Comparison of ENCODE assay signal across 27 cellular contexts in genomic region chr5:175816348-175816747, GRCh38. TPM values are rescaled to one million over a fixed set of nuclear protein-coding genes. Genes with fewer than 3 reads are reported as not detected.
DNase-seq lines count a peak whose midpoint lies in the region; ATAC-seq and TF ChIP-seq lines count a peak whose summit lies in the region.
"Had no signal": no experiment of that assay in that cellular context is flagged by ENCODE, and none has a peak within 500 bp of the region (broad histone marks: within the 10 kb centered on the region; RNA-seq: fewer than 3 reads in every experiment).

No MANE protein-coding gene starts in this region.

- no peak overlapping the region for H3K9ac ChIP-seq in Karpas-422 (ENCODE audit: low read length)
- no peak overlapping the region for H3K9ac ChIP-seq in mammary epithelial cell (ENCODE audit: insufficient read depth, low read length)
- H3K9ac ChIP-seq: GM23248 had no signal

- no peak for ATAC-seq in activated naive CD4-positive, alpha-beta T cell treated with anti-CD3 and anti-CD28 coated beads, Interleukin-2, amount 50 U/mL, for 72 hours
- ATAC-seq in CD4-positive, alpha-beta T cell (ENCODE audit: poor library complexity), result no peak
- no peak for ATAC-seq in GM18907 (IDR thresholded peaks at IDR 0.05; ENCODE audit: unreplicated experiment)
- ATAC-seq: Panc1 had no signal

- H3K27me3 Mint-ChIP-seq in activated naive CD4-positive, alpha-beta T cell treated with anti-CD3 and anti-CD28 coated beads, Interleukin-2, amount 10 ng/mL, durations not matched to agents 7 days and 5 days, result peaks cover 23% of the 10 kb centered on the region
- peaks cover 28% of the 10 kb centered on the region for H3K27me3 Mint-ChIP-seq in CD4-positive, alpha-beta T cell
- peaks cover 3% of the 10 kb centered on the region for H3K27me3 Mint-ChIP-seq in glutamatergic neuron (ENCODE audit: unreplicated experiment)

- intact Hi-C loops in mammary epithelial cell (cut with micrococcal nuclease), result no loop called here
- intact Hi-C loops in CD4-positive, alpha-beta T cell (cut with DNase I, micrococcal nuclease), result no loop called here

- H3K4me1 Mint-ChIP-seq in activated naive CD4-positive, alpha-beta T cell treated with anti-CD3 and anti-CD28 coated beads, Interleukin-2, amount 10 ng/mL, durations not matched to agents 7 days and 5 days, result no peaks in the 10 kb centered on the region
- no peaks in the 10 kb centered on the region for H3K4me1 Mint-ChIP-seq in CD4-positive, alpha-beta T cell (ENCODE audit: low read depth)
- peaks cover 24% of the 10 kb centered on the region for H3K4me1 Mint-ChIP-seq in glutamatergic neuron (ENCODE audit: low read depth, unreplicated experiment)
- H3K4me1 Mint-ChIP-seq: CD8-positive, alpha-beta memory T cell; IgD-negative memory B cell had no signal

- TF ChIP-seq CTCF in mammary epithelial cell (conservative IDR thresholded peaks at IDR 0.05 in 1 of 2, IDR thresholded peaks at IDR 0.05 in 1 of 2; ENCODE audit: extremely low read depth in 1 of 2, insufficient read depth in 1 of 2, low read depth in 1 of 2, low read length in 2 of 2), result no peak
- TF ChIP-seq CTCF in CD4-positive, alpha-beta T cell (IDR thresholded peaks at IDR 0.05), result no peak
- no peak for TF ChIP-seq CTCF in glutamatergic neuron (IDR thresholded peaks at IDR 0.05; ENCODE audit: partially characterized antibody, unreplicated experiment)

- no peaks in the 10 kb centered on the region for H3K36me3 Mint-ChIP-seq in activated naive CD4-positive, alpha-beta T cell treated with anti-CD3 and anti-CD28 coated beads, Interleukin-2, amount 10 ng/mL, durations not matched to agents 7 days and 5 days
- H3K36me3 Mint-ChIP-seq in activated naive CD4-positive, alpha-beta T cell treated with anti-CD3 and anti-CD28 coated beads, Interleukin-2, amount 50 U/mL, for 72 hours, result no peaks in the 10 kb centered on the region
- no peaks in the 10 kb centered on the region for H3K36me3 Mint-ChIP-seq in CD4-positive, alpha-beta T cell (ENCODE audit: low read depth)
- H3K36me3 Mint-ChIP-seq in glutamatergic neuron (ENCODE audit: unreplicated experiment), result no peaks in the 10 kb centered on the region
- H3K36me3 Mint-ChIP-seq: CD8-positive, alpha-beta memory T cell; IgD-negative memory B cell had no signal

- 34% methylated on average over 4 of the region's 10 CpGs for WGBS in mammary epithelial cell (ENCODE audit: low coverage, missing lambda C conversion rate)

- no peak overlapping the region for H3K4me3 Mint-ChIP-seq in activated naive CD4-positive, alpha-beta T cell treated with anti-CD3 and anti-CD28 coated beads, Interleukin-2, amount 10 ng/mL, durations not matched to agents 7 days and 5 days
- no peak overlapping the region for H3K4me3 Mint-ChIP-seq in CD4-positive, alpha-beta T cell
- no peak overlapping the region for H3K4me3 Mint-ChIP-seq in glutamatergic neuron (ENCODE audit: unreplicated experiment)
- H3K4me3 Mint-ChIP-seq: CD8-positive, alpha-beta memory T cell had no signal

- H2AFZ ChIP-seq in Karpas-422 (ENCODE audit: low read length) (no peak overlapping the region), mammary epithelial cell (ENCODE audit: low read depth, low read length) (no peak overlapping the region)
- H2AFZ ChIP-seq: GM23248 had no signal

- no peaks in the 10 kb centered on the region for H3K9me2 ChIP-seq in Karpas-422 (replicated peaks; ENCODE audit: insufficient read depth, low read length)

- no peak overlapping the region for H3K27ac Mint-ChIP-seq in activated naive CD4-positive, alpha-beta T cell treated with anti-CD3 and anti-CD28 coated beads, Interleukin-2, amount 10 ng/mL, durations not matched to agents 7 days and 5 days
- H3K27ac Mint-ChIP-seq in activated naive CD4-positive, alpha-beta T cell treated with anti-CD3 and anti-CD28 coated beads, Interleukin-2, amount 50 U/mL, for 72 hours, result no peak overlapping the region
- no peak overlapping the region for H3K27ac Mint-ChIP-seq in CD4-positive, alpha-beta T cell
- H3K27ac Mint-ChIP-seq in glutamatergic neuron (ENCODE audit: unreplicated experiment), result no peak overlapping the region
- H3K27ac Mint-ChIP-seq: CD8-positive, alpha-beta memory T cell; IgD-negative memory B cell had no signal

- H3K79me2 ChIP-seq in Karpas-422 (ENCODE audit: low read length) (no peaks in the 10 kb centered on the region), mammary epithelial cell (ENCODE audit: insufficient read depth, low read length) (no peaks in the 10 kb centered on the region)

- dilution Hi-C loops in mammary epithelial cell (cut with HindIII; ENCODE audit: low sequenced_read_pairs), result no loop called here

- no peaks in the 10 kb centered on the region for H3K36me3 ChIP-seq in Karpas-422 (ENCODE audit: insufficient read depth, low read length)
- no peaks in the 10 kb centered on the region for H3K36me3 ChIP-seq in mammary epithelial cell (ENCODE audit: insufficient read depth, low read length)

- no TSS peak for BruUV-seq in mammary epithelial cell (replicated peaks; lab: Mats Ljungman, UMichigan)

- in situ Hi-C loops in mammary epithelial cell (cut with MboI; ENCODE audit: low sequenced_read_pairs in 2 of 2), result no loop called here

- POLR2A ChIA-PET in CD4-positive, alpha-beta T cell (lab: Charles Lee), result no interaction called here

- H3K4me1 ChIP-seq in Karpas-422 (ENCODE audit: low read length), result no peaks in the 10 kb centered on the region
- H3K4me1 ChIP-seq in mammary epithelial cell (ENCODE audit: insufficient read depth, low read length), result peaks cover 22% of the 10 kb centered on the region

- CTCF ChIA-PET in activated naive CD4-positive, alpha-beta T cell treated with anti-CD3 and anti-CD28 coated beads, Interleukin-2, amount 10 ng/mL, durations not matched to agents 7 days and 5 days (lab: Charles Lee), result interaction anchor here (1.2 kb wide), 1 partner anchor 87 kb away, joined by 3 read pairs; no protein-coding TSS in a partner anchor
- CTCF ChIA-PET in mammary epithelial cell (lab: Charles Lee; ENCODE audit: low non-redundant PET), result no interaction called here
- CTCF ChIA-PET in CD4-positive, alpha-beta T cell (lab: Charles Lee), result no interaction called here

- peak; percentile 20 for DNase-seq in activated naive CD4-positive, alpha-beta T cell treated with anti-CD3 and anti-CD28 coated beads, Interleukin-2, amount 10 ng/mL, durations not matched to agents 7 days and 5 days
- DNase-seq in activated naive CD4-positive, alpha-beta T cell treated with anti-CD3 and anti-CD28 coated beads, Interleukin-2, amount 50 U/mL, for 72 hours (ENCODE audit: low spot score in 2 of 2), result no peak
- DNase-seq in Karpas-422 (peak; percentile 43), mammary epithelial cell (peak; percentile 23), retina (peak; percentile 31), glutamatergic neuron (no peak)
- no peak for DNase-seq in CD4-positive, alpha-beta T cell
- DNase-seq: 8988T; AML-193; C1 segment of cervical spinal cord; Calu3; CD8-positive, alpha-beta memory T cell; DMS153; GDM1; GM23248; MM.1S; NCI-H1048; NCI-H1417 treated with DMSO at 0.1 percent for 48 hours; NCI-H187; NCI-H510A; NCI-H748 treated with DMSO at 0.1 percent for 48 hours; Right ventricle myocardium superior had no signal

- H3K27me3 ChIP-seq in Karpas-422 (ENCODE audit: low read length) (no peaks in the 10 kb centered on the region), mammary epithelial cell (ENCODE audit: insufficient read depth, low read length) (no peaks in the 10 kb centered on the region)
- H3K27me3 ChIP-seq in CD4-positive, alpha-beta T cell (ENCODE audit: control insufficient read depth, insufficient read depth, low read length), result no peaks in the 10 kb centered on the region

- H3K9me3 ChIP-seq in Karpas-422 (ENCODE audit: low read length), result no peaks in the 10 kb centered on the region
- H3K9me3 ChIP-seq in mammary epithelial cell (replicated peaks; ENCODE audit: insufficient read depth, low read length), result no peaks in the 10 kb centered on the region
- no peaks in the 10 kb centered on the region for H3K9me3 ChIP-seq in CD4-positive, alpha-beta T cell (ENCODE audit: control insufficient read depth, low read length)

- no peak overlapping the region for H3K27ac ChIP-seq in Karpas-422 (ENCODE audit: low read length)
- no peak overlapping the region for H3K27ac ChIP-seq in mammary epithelial cell (ENCODE audit: insufficient read depth, low read depth, low read length)
- H3K27ac ChIP-seq in CD4-positive, alpha-beta T cell (ENCODE audit: low read depth, low read length), result no peak overlapping the region
- H3K27ac ChIP-seq: GM23248 had no signal

- no peak overlapping the region for H3K4me3 ChIP-seq in Karpas-422 (ENCODE audit: low read length)
- no peak overlapping the region for H3K4me3 ChIP-seq in mammary epithelial cell (replicated peaks in 1 of 3; ENCODE audit: insufficient read depth in 1 of 3, low read depth in 2 of 3, low read length in 3 of 3)
- H3K4me3 ChIP-seq: GM23248 had no signal

- no peaks in the 10 kb centered on the region for H3K9me3 Mint-ChIP-seq in activated naive CD4-positive, alpha-beta T cell treated with anti-CD3 and anti-CD28 coated beads, Interleukin-2, amount 10 ng/mL, durations not matched to agents 7 days and 5 days
- no peaks in the 10 kb centered on the region for H3K9me3 Mint-ChIP-seq in activated naive CD4-positive, alpha-beta T cell treated with anti-CD3 and anti-CD28 coated beads, Interleukin-2, amount 50 U/mL, for 72 hours
- no peaks in the 10 kb centered on the region for H3K9me3 Mint-ChIP-seq in CD4-positive, alpha-beta T cell
- no peaks in the 10 kb centered on the region for H3K9me3 Mint-ChIP-seq in glutamatergic neuron (ENCODE audit: unreplicated experiment)
- H3K9me3 Mint-ChIP-seq: CD8-positive, alpha-beta memory T cell had no signal

- H4K20me1 ChIP-seq in Karpas-422 (ENCODE audit: insufficient read depth, low read depth, low read length), result no peaks in the 10 kb centered on the region
- H4K20me1 ChIP-seq in mammary epithelial cell (ENCODE audit: insufficient read depth, low read length), result no peaks in the 10 kb centered on the region

- H3K4me2 ChIP-seq in Karpas-422 (ENCODE audit: low read depth, low read length, poor library complexity, severe bottlenecking), result no peak overlapping the region
- H3K4me2 ChIP-seq in mammary epithelial cell (ENCODE audit: insufficient read depth, low read depth, low read length), result no peak overlapping the region

RNA-seq across cellular contexts. Expression of gene CPLX2, which starts 55.0 kb away (rescaled TPM):
- total RNA-seq in activated naive CD4-positive, alpha-beta T cell treated with anti-CD3 and anti-CD28 coated beads, Interleukin-2, amount 50 U/mL, for 72 hours, result not detected
- total RNA-seq in Karpas-422 (2014; rRNA removed; shearing (Covaris generic); ENCODE audit: low replicate concordance), result not detected in 2 replicates
- not detected for total RNA-seq in mammary epithelial cell
- polyA plus RNA-seq in mammary epithelial cell, result not detected
- polyA minus RNA-seq in mammary epithelial cell, result not detected
- not detected for total RNA-seq in CD4-positive, alpha-beta T cell
- total RNA-seq in glutamatergic neuron (ENCODE audit: unreplicated experiment), result 162 TPM
- total RNA-seq: Calu3; CD8-positive, alpha-beta memory T cell; GM23248; LHCN-M2; Right ventricle myocardium superior; SK-MEL-5 had no signal
- polyA plus RNA-seq: CD8-positive, alpha-beta memory T cell; GM23248; IgD-negative memory B cell had no signal

Comparison
In these comparisons a context has a peak if more than half of its experiments do, and no peak if none do; other contexts are left out.
1. DNase-seq: peak in activated naive CD4-positive, alpha-beta T cell treated with anti-CD3 and anti-CD28 coated beads, Interleukin-2, amount 10 ng/mL, durations not matched to agents 7 days and 5 days (single experiment), Karpas-422 (single experiment), mammary epithelial cell (single experiment) and retina (single experiment); none in activated naive CD4-positive, alpha-beta T cell treated with anti-CD3 and anti-CD28 coated beads, Interleukin-2, amount 50 U/mL, for 72 hours (0 of 2), CD4-positive, alpha-beta T cell (0 of 10) and glutamatergic neuron (single experiment).
2. RNA of gene CPLX2, which starts 55.0 kb away (total RNA-seq): 162 TPM in glutamatergic neuron (single experiment); not detected in activated naive CD4-positive, alpha-beta T cell treated with anti-CD3 and anti-CD28 coated beads, Interleukin-2, amount 50 U/mL, for 72 hours, not detected in Karpas-422, not detected in mammary epithelial cell and not detected in CD4-positive, alpha-beta T cell; every median in the first group is over 100 times any median in the second.